Comparison of ENCODE assay signal across 1 cellular context in genomic region chr17:81870978-81871386, GRCh38.
TF ChIP-seq lines count a peak whose summit lies in the region.

Gene ARHGDIA (minus strand): TSS chr17:81871337. CDS start chr17:81869930, 1,407 bp downstream.

TF ChIP-seq in endothelial cell of umbilical vein, 7 proteins besides CTCF, POLR2A, EP300 and RAD21 (continued from another document):
- TF ChIP-seq EZH2 (IDR thresholded peaks at IDR 0.05; ENCODE audit: borderline replicate concordance, low read depth, low read length, severe bottlenecking) (no peak), POLR2AphosphoS5 (IDR thresholded peaks at IDR 0.05; ENCODE audit: insufficient read depth, low read depth, low read length) (no peak), MAX (IDR thresholded peaks at IDR 0.05; ENCODE audit: insufficient read depth, insufficient read length) (no peak)
